1 cellular context compared by ENCODE assay signal in genomic region chr19:6752257-6753177, GRCh38.
TF ChIP-seq lines count a peak whose summit lies in the region.

No MANE protein-coding gene starts in this region.

TF ChIP-seq in HepG2, 621 proteins besides CTCF, POLR2A, EP300 and RAD21 (continues in another document):
- TF ChIP-seq ATF6 (CRISPR knock-in tag; conservative IDR thresholded peaks at IDR 0.05) = no peak
- TF ChIP-seq PATZ1 (CRISPR knock-in tag; IDR thresholded peaks at IDR 0.05) = peak; percentile 75; the same call in 1 of the 2 replicates
- peak; percentile 83 for TF ChIP-seq KDM2A (CRISPR knock-in tag; IDR thresholded peaks at IDR 0.05; ENCODE audit: borderline replicate concordance, low read depth)
- TF ChIP-seq KLF12 (CRISPR knock-in tag; IDR thresholded peaks at IDR 0.05; ENCODE audit: borderline replicate concordance) = peak; percentile 23; the same call in 1 of the 2 replicates
- TF ChIP-seq RARG (CRISPR knock-in tag; IDR thresholded peaks at IDR 0.05; ENCODE audit: low read depth) = no peak
- TF ChIP-seq MEIS2 (CRISPR knock-in tag; IDR thresholded peaks at IDR 0.05) = no peak
- no peak for TF ChIP-seq ZNF354B (CRISPR knock-in tag; IDR thresholded peaks at IDR 0.05)
- TF ChIP-seq ZFP1 (CRISPR knock-in tag; IDR thresholded peaks at IDR 0.05) = no peak
- 0 out of 2 replicates have a peak, but pooled peaks have one; percentile 74 for TF ChIP-seq ZFP41 (CRISPR knock-in tag; IDR thresholded peaks at IDR 0.05; ENCODE audit: borderline replicate concordance)
- no peak for TF ChIP-seq REPIN1 (CRISPR knock-in tag; IDR thresholded peaks at IDR 0.05; ENCODE audit: borderline replicate concordance, low read depth)
- no peak for TF ChIP-seq NAIF1 (CRISPR knock-in tag; IDR thresholded peaks at IDR 0.05; ENCODE audit: borderline replicate concordance)
- peak; percentile 63; the same call in 1 of the 2 replicates for TF ChIP-seq SALL2 (CRISPR knock-in tag; IDR thresholded peaks at IDR 0.05)
- TF ChIP-seq KIAA2018 (CRISPR knock-in tag; IDR thresholded peaks at IDR 0.05; ENCODE audit: borderline replicate concordance) = no peak
- no peak; the same call in 1 of the 2 replicates for TF ChIP-seq FOXP4 (CRISPR knock-in tag; IDR thresholded peaks at IDR 0.05)
- no peak; the same call in 1 of the 2 replicates for TF ChIP-seq HOXA3 (CRISPR knock-in tag; IDR thresholded peaks at IDR 0.05)
- peak; percentile 42; the same call in 1 of the 2 replicates for TF ChIP-seq GMEB1 (CRISPR knock-in tag; IDR thresholded peaks at IDR 0.05; ENCODE audit: borderline replicate concordance)
- no peak for TF ChIP-seq ZBTB38 (CRISPR knock-in tag; IDR thresholded peaks at IDR 0.05)
- TF ChIP-seq ATF1 (CRISPR knock-in tag; IDR thresholded peaks at IDR 0.05) = 0 out of 2 replicates have a peak, but pooled peaks have one; percentile 20
- TF ChIP-seq SATB2 (CRISPR knock-in tag; IDR thresholded peaks at IDR 0.05) = no peak
- TF ChIP-seq ZMYM4 (CRISPR knock-in tag; IDR thresholded peaks at IDR 0.05) = peak; percentile 51; the same call in 1 of the 2 replicates
- no peak for TF ChIP-seq CBFB (CRISPR knock-in tag; IDR thresholded peaks at IDR 0.05)
- TF ChIP-seq NR3C1 (CRISPR knock-in tag; IDR thresholded peaks at IDR 0.05) = no peak
- TF ChIP-seq ZBTB49 (CRISPR knock-in tag; IDR thresholded peaks at IDR 0.05; ENCODE audit: borderline replicate concordance) = no peak
- TF ChIP-seq ZSCAN9 (CRISPR knock-in tag; IDR thresholded peaks at IDR 0.05; ENCODE audit: borderline replicate concordance) = 0 out of 2 replicates have a peak, but pooled peaks have one; percentile 68
- TF ChIP-seq ZBTB33 (CRISPR knock-in tag; IDR thresholded peaks at IDR 0.05) = no peak
- no peak for TF ChIP-seq SMC3 (IDR thresholded peaks at IDR 0.05; ENCODE audit: low read length)
- no peak for TF ChIP-seq ZNF549 (CRISPR knock-in tag; IDR thresholded peaks at IDR 0.05)
- no peak for TF ChIP-seq SMAD9 (CRISPR knock-in tag; IDR thresholded peaks at IDR 0.05)
- TF ChIP-seq FOXJ3 (CRISPR knock-in tag; IDR thresholded peaks at IDR 0.05; ENCODE audit: borderline replicate concordance) = peak; percentile 55; the same call in 1 of the 2 replicates
- peak; percentile 36; the same call in 1 of the 2 replicates for TF ChIP-seq THAP11 (CRISPR knock-in tag; IDR thresholded peaks at IDR 0.05)
- peak; percentile 37; the same call in 1 of the 2 replicates for TF ChIP-seq SNAI1 (CRISPR knock-in tag; IDR thresholded peaks at IDR 0.05; ENCODE audit: borderline replicate concordance)
- TF ChIP-seq HDAC6 (IDR thresholded peaks at IDR 0.05; ENCODE audit: low read depth, low read length) = no peak
- TF ChIP-seq ZNF781 (CRISPR knock-in tag; IDR thresholded peaks at IDR 0.05; ENCODE audit: borderline replicate concordance, not compliant biosample characterization) = no peak
- TF ChIP-seq SMAD1 (CRISPR knock-in tag; IDR thresholded peaks at IDR 0.05; ENCODE audit: borderline replicate concordance, low read depth) = peak; percentile 85
- peak; percentile 56; the same call in 1 of the 2 replicates for TF ChIP-seq KLF11 (CRISPR knock-in tag; IDR thresholded peaks at IDR 0.05)
- no peak for TF ChIP-seq ZSCAN22 (CRISPR knock-in tag; IDR thresholded peaks at IDR 0.05)
- no peak for TF ChIP-seq DNMT3B (CRISPR knock-in tag; conservative IDR thresholded peaks at IDR 0.05)
- peak; percentile 88 for TF ChIP-seq AGO2 (optimal IDR thresholded peaks at IDR 0.05; ENCODE audit: low read depth, low read length)
- TF ChIP-seq ZNF468 (CRISPR knock-in tag; IDR thresholded peaks at IDR 0.05) = no peak
